ENCODE assay signal across 19 cellular contexts in genomic region chr12:47590771-47591368, GRCh38.
DNase-seq lines count a peak whose midpoint lies in the region; ATAC-seq lines count a peak whose summit lies in the region.
"Had no signal": no experiment of that assay in that cellular context is flagged by ENCODE, and none has a peak within 500 bp of the region (broad histone marks: within the 10 kb centered on the region; RNA-seq: fewer than 3 reads in every experiment).

No MANE protein-coding gene starts in this region.

- DNase-seq in EH (ENCODE audit: low read depth) (peak; percentile 28), astrocyte of the hippocampus (ENCODE audit: low read depth, low spot score) (peak; percentile 17), left ventricle myocardium superior (peak; percentile 42), renal cortical epithelial cell (ENCODE audit: low read depth) (peak; percentile 31), activated T-cell treated with anti-CD3 and anti-CD28 coated beads for 4 hours (no peak), midbrain (lab: John Stamatoyannopoulos, UW) (no peak)
- DNase-seq in activated CD4-positive, CD25-positive, alpha-beta regulatory T cell (lab: John Stamatoyannopoulos, UW) = no peak
- DNase-seq: activated naive CD8-positive, alpha-beta T cell treated with anti-CD3 and anti-CD28 coated beads for 36 hours; CD8-positive, alpha-beta T cell; cortex of kidney; KBM-7; NCI-H187 treated with DMSO at 0.1 percent for 48 hours; NCI-H345; NK-92 treated with Interleukin-12 subunit alpha and Interleukin-12 subunit beta, amount 100 ng/mL, for 24 hours; posterior cingulate gyrus; small intestine; stimulated activated CD4-positive, alpha-beta T cell treated with anti-CD3 and anti-CD28 coated beads, Interleukin-4, amount 100 ng/mL, for 4 hours had no signal

- peak; percentile 86 for ATAC-seq in left ventricle myocardium superior
- no peak for ATAC-seq in HG03571 (IDR thresholded peaks at IDR 0.05; ENCODE audit: unreplicated experiment)
- ATAC-seq: CD8-positive, alpha-beta T cell; SK-N-SH treated with all-trans-retinoic acid at 6 μM for 48 hours had no signal

- intact Hi-C loops in left ventricle myocardium superior (cut with micrococcal nuclease) = no loop called here

Comparison
In these comparisons a context has a peak if more than half of its experiments do, and no peak if none do; other contexts are left out.
1. DNase-seq: peak in EH (single experiment), astrocyte of the hippocampus (single experiment), left ventricle myocardium superior (single experiment) and renal cortical epithelial cell (single experiment); none in activated T-cell treated with anti-CD3 and anti-CD28 coated beads for 4 hours (single experiment), activated CD4-positive, CD25-positive, alpha-beta regulatory T cell (0 of 4) and midbrain (single experiment).